ENCODE assay signal across 1 cellular context in genomic region chr12:6470375-6471163, GRCh38.
TF ChIP-seq lines count a peak whose summit lies in the region.

A gene with protein sequence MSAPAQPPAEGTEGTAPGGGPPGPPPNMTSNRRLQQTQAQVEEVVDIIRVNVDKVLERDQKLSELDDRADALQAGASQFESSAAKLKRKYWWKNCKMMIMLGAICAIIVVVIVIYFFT (minus strand): TSS chr12:6470677. CDS start chr12:6470531, 146 bp downstream.

TF ChIP-seq in GM12878, 131 proteins besides CTCF, POLR2A, EP300 and RAD21 (continued from another document and continues in another):
- TF ChIP-seq, protein P1, sequence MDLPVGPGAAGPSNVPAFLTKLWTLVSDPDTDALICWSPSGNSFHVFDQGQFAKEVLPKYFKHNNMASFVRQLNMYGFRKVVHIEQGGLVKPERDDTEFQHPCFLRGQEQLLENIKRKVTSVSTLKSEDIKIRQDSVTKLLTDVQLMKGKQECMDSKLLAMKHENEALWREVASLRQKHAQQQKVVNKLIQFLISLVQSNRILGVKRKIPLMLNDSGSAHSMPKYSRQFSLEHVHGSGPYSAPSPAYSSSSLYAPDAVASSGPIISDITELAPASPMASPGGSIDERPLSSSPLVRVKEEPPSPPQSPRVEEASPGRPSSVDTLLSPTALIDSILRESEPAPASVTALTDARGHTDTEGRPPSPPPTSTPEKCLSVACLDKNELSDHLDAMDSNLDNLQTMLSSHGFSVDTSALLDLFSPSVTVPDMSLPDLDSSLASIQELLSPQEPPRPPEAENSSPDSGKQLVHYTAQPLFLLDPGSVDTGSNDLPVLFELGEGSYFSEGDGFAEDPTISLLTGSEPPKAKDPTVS (IDR thresholded peaks at IDR 0.05; ENCODE audit: low read depth, low read length): no peak
- TF ChIP-seq E2F4 (IDR thresholded peaks at IDR 0.05; ENCODE audit: low read depth, low read length) (no peak), CEBPB (IDR thresholded peaks at IDR 0.05; ENCODE audit: borderline replicate concordance in 1 of 2, low read depth in 2 of 2, low read length in 2 of 2) (no peak; a peak in 1 of 4 replicates), JUND (IDR thresholded peaks at IDR 0.05; ENCODE audit: low read depth, low read length) (no peak), SMAD5 (IDR thresholded peaks at IDR 0.05; ENCODE audit: low read depth) (peak; percentile 99), NR2F1 (conservative IDR thresholded peaks at IDR 0.05) (0 out of 2 replicates have a peak, but pooled peaks have one; percentile 39), SIN3A (IDR thresholded peaks at IDR 0.05; ENCODE audit: low read depth, low read length) (peak; percentile 83), CREB1 (IDR thresholded peaks at IDR 0.05; ENCODE audit: low read depth) (peak; percentile 69; the same call in 1 of the 2 replicates), LARP7 (IDR thresholded peaks at IDR 0.05) (peak; percentile 91), ZBED1 (IDR thresholded peaks at IDR 0.05; ENCODE audit: borderline replicate concordance) (peak; percentile 79; the same call in 1 of the 2 replicates), NRF1 (conservative IDR thresholded peaks at IDR 0.05; ENCODE audit: low read depth, low read length) (0 out of 2 replicates have a peak, but pooled peaks have one; percentile 23), PAX5 (IDR thresholded peaks at IDR 0.05; ENCODE audit: borderline replicate concordance, low read depth, low read length) (no peak; the same call in 1 of the 2 replicates), ZNF217 (IDR thresholded peaks at IDR 0.05) (no peak), PBX3 (IDR thresholded peaks at IDR 0.05; ENCODE audit: insufficient replicate concordance, low read depth, low read length) (peak; percentile 94), CHD1 (IDR thresholded peaks at IDR 0.05; ENCODE audit: low read depth, low read length) (no peak), CHD4 (IDR thresholded peaks at IDR 0.05) (no peak), SREBF2 (IDR thresholded peaks at IDR 0.05; ENCODE audit: low read length) (peak; percentile 71), SREBF1 (IDR thresholded peaks at IDR 0.05; ENCODE audit: low read length) (no peak), BCL11A (IDR thresholded peaks at IDR 0.05; ENCODE audit: low read depth, low read length) (no peak), KAT2A (conservative IDR thresholded peaks at IDR 0.05; ENCODE audit: control insufficient read depth, low read depth, low read length) (no peak), USF2 (IDR thresholded peaks at IDR 0.05; ENCODE audit: borderline replicate concordance, low read depth, low read length) (no peak), BRCA1 (IDR thresholded peaks at IDR 0.05; ENCODE audit: low read depth, low read length) (no peak), SUPT20H (IDR thresholded peaks at IDR 0.05; ENCODE audit: borderline replicate concordance, control insufficient read depth, low read depth, low read length) (no peak), POLR2AphosphoS2 (IDR thresholded peaks at IDR 0.05; ENCODE audit: low read depth, low read length) (peak; percentile 98), IKZF2 (IDR thresholded peaks at IDR 0.05) (peak; percentile 11 to 15; a peak in 1 of 4 replicates), MEF2A (IDR thresholded peaks at IDR 0.05; ENCODE audit: insufficient read depth, low read depth, low read length) (0 out of 2 replicates have a peak, but pooled peaks have one; percentile 5), ASH2L (IDR thresholded peaks at IDR 0.05; ENCODE audit: borderline replicate concordance, low read depth) (no peak), JUNB (IDR thresholded peaks at IDR 0.05) (no peak; the same call in 1 of the 2 replicates), EED (IDR thresholded peaks at IDR 0.05; ENCODE audit: low read depth) (no peak), ZNF207 (IDR thresholded peaks at IDR 0.05; ENCODE audit: borderline replicate concordance) (peak; percentile 73), CBX3 (IDR thresholded peaks at IDR 0.05; ENCODE audit: borderline replicate concordance, low read depth) (no peak), SRF (IDR thresholded peaks at IDR 0.05; ENCODE audit: low read depth in 2 of 2, low read length in 2 of 2) (no peak), MTA2 (IDR thresholded peaks at IDR 0.05; ENCODE audit: low read depth) (0 out of 2 replicates have a peak, but pooled peaks have one; percentile 35), NBN (IDR thresholded peaks at IDR 0.05) (peak; percentile 86), ZNF24 (IDR thresholded peaks at IDR 0.05) (no peak), NR2C2 (IDR thresholded peaks at IDR 0.05; ENCODE audit: borderline replicate concordance, control insufficient read depth, insufficient read length, low read depth) (no peak), TCF3 (IDR thresholded peaks at IDR 0.05; ENCODE audit: borderline replicate concordance, insufficient read depth, low read depth, low read length) (peak; percentile 97), RB1 (IDR thresholded peaks at IDR 0.05; ENCODE audit: borderline replicate concordance) (peak; percentile 78; the same call in 1 of the 2 replicates)
- TF ChIP-seq, protein P2, sequence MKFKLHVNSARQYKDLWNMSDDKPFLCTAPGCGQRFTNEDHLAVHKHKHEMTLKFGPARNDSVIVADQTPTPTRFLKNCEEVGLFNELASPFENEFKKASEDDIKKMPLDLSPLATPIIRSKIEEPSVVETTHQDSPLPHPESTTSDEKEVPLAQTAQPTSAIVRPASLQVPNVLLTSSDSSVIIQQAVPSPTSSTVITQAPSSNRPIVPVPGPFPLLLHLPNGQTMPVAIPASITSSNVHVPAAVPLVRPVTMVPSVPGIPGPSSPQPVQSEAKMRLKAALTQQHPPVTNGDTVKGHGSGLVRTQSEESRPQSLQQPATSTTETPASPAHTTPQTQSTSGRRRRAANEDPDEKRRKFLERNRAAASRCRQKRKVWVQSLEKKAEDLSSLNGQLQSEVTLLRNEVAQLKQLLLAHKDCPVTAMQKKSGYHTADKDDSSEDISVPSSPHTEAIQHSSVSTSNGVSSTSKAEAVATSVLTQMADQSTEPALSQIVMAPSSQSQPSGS (IDR thresholded peaks at IDR 0.05; ENCODE audit: low read length): no peak
- TF ChIP-seq, protein P3, sequence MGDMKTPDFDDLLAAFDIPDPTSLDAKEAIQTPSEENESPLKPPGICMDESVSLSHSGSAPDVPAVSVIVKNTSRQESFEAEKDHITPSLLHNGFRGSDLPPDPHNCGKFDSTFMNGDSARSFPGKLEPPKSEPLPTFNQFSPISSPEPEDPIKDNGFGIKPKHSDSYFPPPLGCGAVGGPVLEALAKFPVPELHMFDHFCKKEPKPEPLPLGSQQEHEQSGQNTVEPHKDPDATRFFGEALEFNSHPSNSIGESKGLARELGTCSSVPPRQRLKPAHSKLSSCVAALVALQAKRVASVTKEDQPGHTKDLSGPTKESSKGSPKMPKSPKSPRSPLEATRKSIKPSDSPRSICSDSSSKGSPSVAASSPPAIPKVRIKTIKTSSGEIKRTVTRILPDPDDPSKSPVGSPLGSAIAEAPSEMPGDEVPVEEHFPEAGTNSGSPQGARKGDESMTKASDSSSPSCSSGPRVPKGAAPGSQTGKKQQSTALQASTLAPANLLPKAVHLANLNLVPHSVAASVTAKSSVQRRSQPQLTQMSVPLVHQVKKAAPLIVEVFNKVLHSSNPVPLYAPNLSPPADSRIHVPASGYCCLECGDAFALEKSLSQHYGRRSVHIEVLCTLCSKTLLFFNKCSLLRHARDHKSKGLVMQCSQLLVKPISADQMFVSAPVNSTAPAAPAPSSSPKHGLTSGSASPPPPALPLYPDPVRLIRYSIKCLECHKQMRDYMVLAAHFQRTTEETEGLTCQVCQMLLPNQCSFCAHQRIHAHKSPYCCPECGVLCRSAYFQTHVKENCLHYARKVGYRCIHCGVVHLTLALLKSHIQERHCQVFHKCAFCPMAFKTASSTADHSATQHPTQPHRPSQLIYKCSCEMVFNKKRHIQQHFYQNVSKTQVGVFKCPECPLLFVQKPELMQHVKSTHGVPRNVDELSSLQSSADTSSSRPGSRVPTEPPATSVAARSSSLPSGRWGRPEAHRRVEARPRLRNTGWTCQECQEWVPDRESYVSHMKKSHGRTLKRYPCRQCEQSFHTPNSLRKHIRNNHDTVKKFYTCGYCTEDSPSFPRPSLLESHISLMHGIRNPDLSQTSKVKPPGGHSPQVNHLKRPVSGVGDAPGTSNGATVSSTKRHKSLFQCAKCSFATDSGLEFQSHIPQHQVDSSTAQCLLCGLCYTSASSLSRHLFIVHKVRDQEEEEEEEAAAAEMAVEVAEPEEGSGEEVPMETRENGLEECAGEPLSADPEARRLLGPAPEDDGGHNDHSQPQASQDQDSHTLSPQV (IDR thresholded peaks at IDR 0.05): no peak
- TF ChIP-seq, protein P4, sequence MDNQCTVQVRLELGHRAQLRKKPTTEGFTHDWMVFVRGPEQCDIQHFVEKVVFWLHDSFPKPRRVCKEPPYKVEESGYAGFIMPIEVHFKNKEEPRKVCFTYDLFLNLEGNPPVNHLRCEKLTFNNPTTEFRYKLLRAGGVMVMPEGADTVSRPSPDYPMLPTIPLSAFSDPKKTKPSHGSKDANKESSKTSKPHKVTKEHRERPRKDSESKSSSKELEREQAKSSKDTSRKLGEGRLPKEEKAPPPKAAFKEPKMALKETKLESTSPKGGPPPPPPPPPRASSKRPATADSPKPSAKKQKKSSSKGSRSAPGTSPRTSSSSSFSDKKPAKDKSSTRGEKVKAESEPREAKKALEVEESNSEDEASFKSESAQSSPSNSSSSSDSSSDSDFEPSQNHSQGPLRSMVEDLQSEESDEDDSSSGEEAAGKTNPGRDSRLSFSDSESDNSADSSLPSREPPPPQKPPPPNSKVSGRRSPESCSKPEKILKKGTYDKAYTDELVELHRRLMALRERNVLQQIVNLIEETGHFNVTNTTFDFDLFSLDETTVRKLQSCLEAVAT (IDR thresholded peaks at IDR 0.05): peak; percentile 86
- TF ChIP-seq, protein P5, sequence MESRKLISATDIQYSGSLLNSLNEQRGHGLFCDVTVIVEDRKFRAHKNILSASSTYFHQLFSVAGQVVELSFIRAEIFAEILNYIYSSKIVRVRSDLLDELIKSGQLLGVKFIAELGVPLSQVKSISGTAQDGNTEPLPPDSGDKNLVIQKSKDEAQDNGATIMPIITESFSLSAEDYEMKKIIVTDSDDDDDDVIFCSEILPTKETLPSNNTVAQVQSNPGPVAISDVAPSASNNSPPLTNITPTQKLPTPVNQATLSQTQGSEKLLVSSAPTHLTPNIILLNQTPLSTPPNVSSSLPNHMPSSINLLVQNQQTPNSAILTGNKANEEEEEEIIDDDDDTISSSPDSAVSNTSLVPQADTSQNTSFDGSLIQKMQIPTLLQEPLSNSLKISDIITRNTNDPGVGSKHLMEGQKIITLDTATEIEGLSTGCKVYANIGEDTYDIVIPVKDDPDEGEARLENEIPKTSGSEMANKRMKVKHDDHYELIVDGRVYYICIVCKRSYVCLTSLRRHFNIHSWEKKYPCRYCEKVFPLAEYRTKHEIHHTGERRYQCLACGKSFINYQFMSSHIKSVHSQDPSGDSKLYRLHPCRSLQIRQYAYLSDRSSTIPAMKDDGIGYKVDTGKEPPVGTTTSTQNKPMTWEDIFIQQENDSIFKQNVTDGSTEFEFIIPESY (IDR thresholded peaks at IDR 0.05): no peak
- TF ChIP-seq, protein P6, sequence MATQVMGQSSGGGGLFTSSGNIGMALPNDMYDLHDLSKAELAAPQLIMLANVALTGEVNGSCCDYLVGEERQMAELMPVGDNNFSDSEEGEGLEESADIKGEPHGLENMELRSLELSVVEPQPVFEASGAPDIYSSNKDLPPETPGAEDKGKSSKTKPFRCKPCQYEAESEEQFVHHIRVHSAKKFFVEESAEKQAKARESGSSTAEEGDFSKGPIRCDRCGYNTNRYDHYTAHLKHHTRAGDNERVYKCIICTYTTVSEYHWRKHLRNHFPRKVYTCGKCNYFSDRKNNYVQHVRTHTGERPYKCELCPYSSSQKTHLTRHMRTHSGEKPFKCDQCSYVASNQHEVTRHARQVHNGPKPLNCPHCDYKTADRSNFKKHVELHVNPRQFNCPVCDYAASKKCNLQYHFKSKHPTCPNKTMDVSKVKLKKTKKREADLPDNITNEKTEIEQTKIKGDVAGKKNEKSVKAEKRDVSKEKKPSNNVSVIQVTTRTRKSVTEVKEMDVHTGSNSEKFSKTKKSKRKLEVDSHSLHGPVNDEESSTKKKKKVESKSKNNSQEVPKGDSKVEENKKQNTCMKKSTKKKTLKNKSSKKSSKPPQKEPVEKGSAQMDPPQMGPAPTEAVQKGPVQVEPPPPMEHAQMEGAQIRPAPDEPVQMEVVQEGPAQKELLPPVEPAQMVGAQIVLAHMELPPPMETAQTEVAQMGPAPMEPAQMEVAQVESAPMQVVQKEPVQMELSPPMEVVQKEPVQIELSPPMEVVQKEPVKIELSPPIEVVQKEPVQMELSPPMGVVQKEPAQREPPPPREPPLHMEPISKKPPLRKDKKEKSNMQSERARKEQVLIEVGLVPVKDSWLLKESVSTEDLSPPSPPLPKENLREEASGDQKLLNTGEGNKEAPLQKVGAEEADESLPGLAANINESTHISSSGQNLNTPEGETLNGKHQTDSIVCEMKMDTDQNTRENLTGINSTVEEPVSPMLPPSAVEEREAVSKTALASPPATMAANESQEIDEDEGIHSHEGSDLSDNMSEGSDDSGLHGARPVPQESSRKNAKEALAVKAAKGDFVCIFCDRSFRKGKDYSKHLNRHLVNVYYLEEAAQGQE (IDR thresholded peaks at IDR 0.05; ENCODE audit: low read depth, low read length): no peak
- TF ChIP-seq, protein P7, sequence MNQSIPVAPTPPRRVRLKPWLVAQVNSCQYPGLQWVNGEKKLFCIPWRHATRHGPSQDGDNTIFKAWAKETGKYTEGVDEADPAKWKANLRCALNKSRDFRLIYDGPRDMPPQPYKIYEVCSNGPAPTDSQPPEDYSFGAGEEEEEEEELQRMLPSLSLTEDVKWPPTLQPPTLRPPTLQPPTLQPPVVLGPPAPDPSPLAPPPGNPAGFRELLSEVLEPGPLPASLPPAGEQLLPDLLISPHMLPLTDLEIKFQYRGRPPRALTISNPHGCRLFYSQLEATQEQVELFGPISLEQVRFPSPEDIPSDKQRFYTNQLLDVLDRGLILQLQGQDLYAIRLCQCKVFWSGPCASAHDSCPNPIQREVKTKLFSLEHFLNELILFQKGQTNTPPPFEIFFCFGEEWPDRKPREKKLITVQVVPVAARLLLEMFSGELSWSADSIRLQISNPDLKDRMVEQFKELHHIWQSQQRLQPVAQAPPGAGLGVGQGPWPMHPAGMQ (IDR thresholded peaks at IDR 0.05; ENCODE audit: borderline replicate concordance): no peak
